1 cellular context compared by ENCODE assay signal in the genomic region with DNA sequence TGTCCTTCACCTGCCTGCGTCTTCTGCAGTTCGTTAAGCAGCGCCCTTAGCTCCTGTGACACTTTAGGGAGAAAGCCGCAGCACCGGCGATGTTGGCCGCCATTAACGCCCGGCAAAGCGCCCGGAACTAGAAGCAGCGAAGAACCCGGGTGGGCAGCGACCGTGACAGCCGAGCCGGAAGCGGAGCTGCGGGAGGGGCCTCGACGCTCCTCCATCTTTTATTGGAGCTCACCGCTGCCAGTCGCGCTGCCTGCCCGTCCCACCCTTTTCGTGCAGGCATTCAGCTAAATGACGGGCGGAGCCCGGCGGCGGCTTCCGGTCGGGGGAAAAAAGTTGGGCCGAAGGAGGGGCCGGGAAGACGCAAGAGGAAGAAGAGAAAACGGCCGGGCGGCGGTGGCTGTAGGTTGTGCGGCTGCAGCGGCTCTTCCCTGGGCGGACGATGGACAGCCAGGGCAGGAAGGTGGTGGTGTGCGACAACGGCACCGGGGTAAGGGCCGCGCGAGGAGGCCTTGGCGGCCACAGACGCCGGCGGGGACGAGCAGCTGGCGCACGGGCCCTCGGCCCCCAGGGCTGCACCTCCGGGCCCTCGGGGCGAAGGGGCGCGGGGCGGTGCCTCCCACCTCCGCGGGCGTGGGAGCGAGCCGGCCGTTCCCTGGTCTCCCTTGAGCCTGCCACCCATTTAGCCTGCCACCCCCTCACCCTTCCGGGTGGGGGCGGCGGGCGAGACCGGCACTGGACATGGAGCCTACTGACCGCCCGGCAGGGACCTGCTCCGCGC.
TF ChIP-seq lines count a peak whose summit lies in the region.

Gene ACTR2 (plus strand): TSS at position 361 of the 778 bp plus-strand sequence. CDS start 79 bp downstream, at position 440.

TF ChIP-seq in HepG2, 621 proteins besides CTCF, POLR2A, EP300 and RAD21 (continued from another document):
- TF ChIP-seq, protein P1, sequence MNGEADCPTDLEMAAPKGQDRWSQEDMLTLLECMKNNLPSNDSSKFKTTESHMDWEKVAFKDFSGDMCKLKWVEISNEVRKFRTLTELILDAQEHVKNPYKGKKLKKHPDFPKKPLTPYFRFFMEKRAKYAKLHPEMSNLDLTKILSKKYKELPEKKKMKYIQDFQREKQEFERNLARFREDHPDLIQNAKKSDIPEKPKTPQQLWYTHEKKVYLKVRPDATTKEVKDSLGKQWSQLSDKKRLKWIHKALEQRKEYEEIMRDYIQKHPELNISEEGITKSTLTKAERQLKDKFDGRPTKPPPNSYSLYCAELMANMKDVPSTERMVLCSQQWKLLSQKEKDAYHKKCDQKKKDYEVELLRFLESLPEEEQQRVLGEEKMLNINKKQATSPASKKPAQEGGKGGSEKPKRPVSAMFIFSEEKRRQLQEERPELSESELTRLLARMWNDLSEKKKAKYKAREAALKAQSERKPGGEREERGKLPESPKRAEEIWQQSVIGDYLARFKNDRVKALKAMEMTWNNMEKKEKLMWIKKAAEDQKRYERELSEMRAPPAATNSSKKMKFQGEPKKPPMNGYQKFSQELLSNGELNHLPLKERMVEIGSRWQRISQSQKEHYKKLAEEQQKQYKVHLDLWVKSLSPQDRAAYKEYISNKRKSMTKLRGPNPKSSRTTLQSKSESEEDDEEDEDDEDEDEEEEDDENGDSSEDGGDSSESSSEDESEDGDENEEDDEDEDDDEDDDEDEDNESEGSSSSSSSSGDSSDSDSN (CRISPR knock-in tag; IDR thresholded peaks at IDR 0.05) = peak; percentile 92
- TF ChIP-seq MED1 (CRISPR knock-in tag; IDR thresholded peaks at IDR 0.05) = peak; percentile 75
- peak; percentile 97 for TF ChIP-seq POLR2G (IDR thresholded peaks at IDR 0.05; ENCODE audit: low read depth, low read length)
- peak; percentile 95 for TF ChIP-seq ZNF547 (CRISPR knock-in tag; IDR thresholded peaks at IDR 0.05)
- TF ChIP-seq CREB1 (IDR thresholded peaks at IDR 0.05) = peak; percentile 85
- TF ChIP-seq CREB1 (CRISPR knock-in tag; IDR thresholded peaks at IDR 0.05) = peak; percentile 77
- TF ChIP-seq ZNF790 (CRISPR knock-in tag; IDR thresholded peaks at IDR 0.05; ENCODE audit: borderline replicate concordance) = 0 out of 2 replicates have a peak, but pooled peaks have one; percentile 91
- peak; percentile 63 for TF ChIP-seq ZNF879 (CRISPR knock-in tag; IDR thresholded peaks at IDR 0.05)
- no peak; the same call in 1 of the 2 replicates for TF ChIP-seq THAP7 (CRISPR knock-in tag; IDR thresholded peaks at IDR 0.05)
- peak; percentile 43; the same call in 1 of the 2 replicates for TF ChIP-seq ZNF12 (CRISPR knock-in tag; IDR thresholded peaks at IDR 0.05)
- TF ChIP-seq ZNF280B (CRISPR knock-in tag; IDR thresholded peaks at IDR 0.05; ENCODE audit: borderline replicate concordance) = peak; percentile 98
- peak; percentile 48; the same call in 1 of the 2 replicates for TF ChIP-seq ZFP36L2 (CRISPR knock-in tag; IDR thresholded peaks at IDR 0.05)
- TF ChIP-seq ZNF331 (CRISPR knock-in tag; IDR thresholded peaks at IDR 0.05) = peak; percentile 39
- no peak for TF ChIP-seq EHMT2 (IDR thresholded peaks at IDR 0.05; ENCODE audit: borderline replicate concordance, low read depth, low read length)
- TF ChIP-seq USF2 (IDR thresholded peaks at IDR 0.05; ENCODE audit: low read depth, low read length) = no peak
- TF ChIP-seq USF2 (CRISPR knock-in tag; IDR thresholded peaks at IDR 0.05; ENCODE audit: borderline replicate concordance) = no peak
- TF ChIP-seq ZBTB7B (CRISPR knock-in tag; IDR thresholded peaks at IDR 0.05) = peak; percentile 85
- TF ChIP-seq RXRA (CRISPR knock-in tag; IDR thresholded peaks at IDR 0.05) = no peak; the same call in 1 of the 2 replicates
- no peak for TF ChIP-seq ZFP37 (CRISPR knock-in tag; IDR thresholded peaks at IDR 0.05; ENCODE audit: borderline replicate concordance)
